In genomic region chr7:7554647-7555575, GRCh38 we compare ENCODE assay signal across 15 cellular contexts. TPM values are rescaled to one million over a fixed set of nuclear protein-coding genes. Genes with fewer than 3 reads are reported as not detected.
A peak's percentile ranks its signal among the peaks of the same experiment; 100 is the strongest.
DNase-seq lines count a peak whose midpoint lies in the region; ATAC-seq and TF ChIP-seq lines count a peak whose summit lies in the region.
"Had no signal": no experiment of that assay in that cellular context is flagged by ENCODE, and none has a peak within 500 bp of the region (broad histone marks: within the 10 kb centered on the region; RNA-seq: fewer than 3 reads in every experiment).

No MANE protein-coding gene starts in this region.

- no peaks in the 10 kb centered on the region for H4K20me1 ChIP-seq in DOHH2 (ENCODE audit: control insufficient read depth, insufficient read depth, low read depth, low read length)

- H3K4me3 ChIP-seq in DOHH2 (ENCODE audit: low read length), result no peak overlapping the region
- peak overlapping the region; percentile 35 for H3K4me3 ChIP-seq in psoas muscle
- H3K4me3 ChIP-seq: breast epithelium, lower lobe of right lung had no signal

- 21 to 42% (median 26%) methylated on average over 8 of the region's 8 CpGs for WGBS in psoas muscle, 3 donors

- no peaks in the 10 kb centered on the region for H3K27me3 Mint-ChIP-seq in activated T-cell treated with anti-CD3 and anti-CD28 coated beads, Interleukin-2, amount 50 U/mL, for 72 hours (ENCODE audit: low read depth)
- peaks cover 10% of the 10 kb centered on the region for H3K27me3 Mint-ChIP-seq in activated T-helper 17 cell treated with anti-CD3 and anti-CD28 coated beads, Interleukin-2, amount 50 U/mL, for 72 hours
- H3K27me3 Mint-ChIP-seq: stimulated activated naive CD8-positive, alpha-beta T cell treated with anti-CD3 and anti-CD28 coated beads, Interleukin-15, amount 100 ng/mL, for 72 hours had no signal

- peaks cover 11 to 18% of the 10 kb centered on the region in 2 donors for H3K36me3 Mint-ChIP-seq in activated T-cell treated with anti-CD3 and anti-CD28 coated beads, Interleukin-2, amount 50 U/mL, for 72 hours (ENCODE audit: insufficient read depth in 2 of 2)
- H3K36me3 Mint-ChIP-seq in activated T-helper 17 cell treated with anti-CD3 and anti-CD28 coated beads, Interleukin-2, amount 50 U/mL, for 72 hours (ENCODE audit: low read depth), result no peaks in the 10 kb centered on the region

- no peaks in the 10 kb centered on the region for H3K9me2 ChIP-seq in DOHH2 (replicated peaks; ENCODE audit: control insufficient read depth, low read length)

- H3K27ac ChIP-seq in DOHH2 (ENCODE audit: low read depth, low read length) (no peak overlapping the region), psoas muscle (peak overlapping the region; percentile 85)
- H3K27ac ChIP-seq: breast epithelium, lower lobe of right lung, parathyroid adenoma had no signal

- H3K9me3 Mint-ChIP-seq in activated T-cell treated with anti-CD3 and anti-CD28 coated beads, Interleukin-2, amount 50 U/mL, for 72 hours, result peaks cover 6 to 20% of the 10 kb centered on the region in 2 donors
- H3K9me3 Mint-ChIP-seq in activated T-helper 17 cell treated with anti-CD3 and anti-CD28 coated beads, Interleukin-2, amount 50 U/mL, for 72 hours, result no peaks in the 10 kb centered on the region

- peak overlapping the region; percentile 25 for H3K4me2 ChIP-seq in DOHH2 (ENCODE audit: low read length)

- intact Hi-C loops in psoas muscle (cut with DNase I), result no loop called here

- no peaks in the 10 kb centered on the region for H3K4me1 Mint-ChIP-seq in activated T-cell treated with anti-CD3 and anti-CD28 coated beads, Interleukin-2, amount 50 U/mL, for 72 hours (ENCODE audit: low read depth)
- H3K4me1 Mint-ChIP-seq in activated T-helper 17 cell treated with anti-CD3 and anti-CD28 coated beads, Interleukin-2, amount 50 U/mL, for 72 hours, result no peaks in the 10 kb centered on the region
- H3K4me1 Mint-ChIP-seq: stimulated activated naive CD8-positive, alpha-beta T cell treated with anti-CD3 and anti-CD28 coated beads, Interleukin-15, amount 100 ng/mL, for 72 hours had no signal

- no peaks in the 10 kb centered on the region for H3F3A ChIP-seq in DOHH2 (ENCODE audit: control insufficient read depth, insufficient read depth)

- H3K9me3 ChIP-seq in DOHH2 (ENCODE audit: control insufficient read depth, insufficient read depth, low read length) (peaks cover 4% of the 10 kb centered on the region; the same call in 1 of the 2 replicates), psoas muscle (no peaks in the 10 kb centered on the region)
- H3K9me3 ChIP-seq: breast epithelium, lower lobe of right lung had no signal

- H3K4me1 ChIP-seq in DOHH2 (ENCODE audit: control insufficient read depth, low read length) (peaks cover 10% of the 10 kb centered on the region), psoas muscle (peaks cover 22% of the 10 kb centered on the region)
- H3K4me1 ChIP-seq: breast epithelium, lower lobe of right lung had no signal

- H3K79me2 ChIP-seq in DOHH2 (ENCODE audit: control insufficient read depth, low read length), result no peaks in the 10 kb centered on the region
- H3K79me2 ChIP-seq: parathyroid adenoma had no signal

- no peak overlapping the region for H3K27ac Mint-ChIP-seq in activated T-cell treated with anti-CD3 and anti-CD28 coated beads, Interleukin-2, amount 50 U/mL, for 72 hours
- no peak overlapping the region for H3K27ac Mint-ChIP-seq in activated T-helper 17 cell treated with anti-CD3 and anti-CD28 coated beads, Interleukin-2, amount 50 U/mL, for 72 hours
- H3K27ac Mint-ChIP-seq: stimulated activated naive CD8-positive, alpha-beta T cell treated with anti-CD3 and anti-CD28 coated beads, Interleukin-15, amount 100 ng/mL, for 72 hours had no signal

- peak; percentile 67 for DNase-seq in NCI-H1694 (lab: John Stamatoyannopoulos, UW)
- DNase-seq in NCI-H82 treated with DMSO at 0.1 percent for 48 hours (lab: John Stamatoyannopoulos, UW; ENCODE audit: unreplicated experiment), result peak; percentile 100
- DNase-seq in psoas muscle, result peak; percentile 15 to 65
- DNase-seq in activated T-cell treated with anti-CD3 and anti-CD28 coated beads, Interleukin-2, amount 50 U/mL, for 72 hours, result no peak
- DNase-seq: Calu3; lower lobe of right lung; stimulated activated CD4-positive, alpha-beta T cell treated with anti-CD3 and anti-CD28 coated beads, Interleukin-4, amount 100 ng/mL, for 24 hours; stimulated activated naive CD8-positive, alpha-beta T cell treated with anti-CD3 and anti-CD28 coated beads, Interleukin-15, amount 100 ng/mL, for 72 hours had no signal

- TF ChIP-seq CTCF in DOHH2 (IDR thresholded peaks at IDR 0.05; ENCODE audit: low read depth, low read length, poor library complexity, severe bottlenecking) (no peak), psoas muscle (IDR thresholded peaks at IDR 0.05) (no peak)

- ATAC-seq in psoas muscle (peak; percentile 77 to 79 (median 78)), GM18519 (IDR thresholded peaks at IDR 0.05; ENCODE audit: low FRiP score, unreplicated experiment) (no peak)
- ATAC-seq in activated T-cell treated with anti-CD3 and anti-CD28 coated beads, Interleukin-2, amount 50 U/mL, for 72 hours (replicated peaks in 1 of 2), result no peak
- no peak for ATAC-seq in activated T-helper 17 cell treated with anti-CD3 and anti-CD28 coated beads, Interleukin-2, amount 50 U/mL, for 72 hours (replicated peaks)
- ATAC-seq: HCT116; stimulated activated naive CD8-positive, alpha-beta T cell treated with anti-CD3 and anti-CD28 coated beads, Interleukin-15, amount 100 ng/mL, for 72 hours had no signal

- no peaks in the 10 kb centered on the region for H3K27me3 ChIP-seq in DOHH2 (ENCODE audit: control insufficient read depth, low read length)
- H3K27me3 ChIP-seq in psoas muscle (ENCODE audit: insufficient read depth in 3 of 3, low read length in 2 of 3), result no peaks in the 10 kb centered on the region
- H3K27me3 ChIP-seq: breast epithelium had no signal

- H3K36me3 ChIP-seq in DOHH2 (ENCODE audit: control insufficient read depth, low read length) (no peaks in the 10 kb centered on the region), psoas muscle (ENCODE audit: insufficient read depth in 1 of 2, low read depth in 1 of 2) (peaks cover 0 to 4% of the 10 kb centered on the region in 2 donors)
- H3K36me3 ChIP-seq: breast epithelium, lower lobe of right lung had no signal

- no peak overlapping the region for H3K4me3 Mint-ChIP-seq in activated T-cell treated with anti-CD3 and anti-CD28 coated beads, Interleukin-2, amount 50 U/mL, for 72 hours
- no peak overlapping the region for H3K4me3 Mint-ChIP-seq in activated T-helper 17 cell treated with anti-CD3 and anti-CD28 coated beads, Interleukin-2, amount 50 U/mL, for 72 hours
- H3K4me3 Mint-ChIP-seq: stimulated activated naive CD8-positive, alpha-beta T cell treated with anti-CD3 and anti-CD28 coated beads, Interleukin-15, amount 100 ng/mL, for 72 hours had no signal

RNA-seq across cellular contexts. Expression of gene MIOS, which starts 11.8 kb away (rescaled TPM):
- total RNA-seq in psoas muscle, result 100 to 1,000 TPM in 2 of 4 donors, 10 to 100 TPM in 2; 65.5 to 219 (median 105) TPM
- 100 to 1,000 TPM in 1 of 3 donors, 10 to 100 TPM in 2; 65.2 to 192 (median 76.3) TPM for polyA plus RNA-seq in psoas muscle
- 10 to 100 TPM; 49.5 to 60.7 TPM for total RNA-seq in activated T-cell treated with anti-CD3 and anti-CD28 coated beads, Interleukin-2, amount 50 U/mL, for 72 hours
- total RNA-seq in activated T-helper 17 cell treated with anti-CD3 and anti-CD28 coated beads, Interleukin-2, amount 50 U/mL, for 72 hours, result 10 to 100 TPM; 24.9 to 47.7 TPM

RNA-seq across cellular contexts. Expression of gene COL28A1, which starts 19.2 kb away (rescaled TPM):
- 1 to 10 TPM; 1.9 to 6.3 (median 3.0) TPM for total RNA-seq in psoas muscle
- polyA plus RNA-seq in psoas muscle, result 1 to 10 TPM in 2 of 3 donors, under 1 TPM in 1; 0.29 to 1.7 (median 1.7) TPM
- under 1 TPM; 0.16 to 0.29 TPM for total RNA-seq in activated T-cell treated with anti-CD3 and anti-CD28 coated beads, Interleukin-2, amount 50 U/mL, for 72 hours
- total RNA-seq in activated T-helper 17 cell treated with anti-CD3 and anti-CD28 coated beads, Interleukin-2, amount 50 U/mL, for 72 hours, result under 1 TPM; 0.11 to 0.13 TPM
- total RNA-seq: endothelial cell of umbilical vein had no signal
- polyA plus RNA-seq: endothelial cell of umbilical vein had no signal

Comparison
In these comparisons a context has a peak if more than half of its experiments do, and no peak if none do; other contexts are left out.
1. DNase-seq: peak in NCI-H1694 (single experiment), NCI-H82 treated with DMSO at 0.1 percent for 48 hours (single experiment) and psoas muscle (2 of 2); none in activated T-cell treated with anti-CD3 and anti-CD28 coated beads, Interleukin-2, amount 50 U/mL, for 72 hours (0 of 2).
2. ATAC-seq: peak in psoas muscle (4 of 4); none in activated T-cell treated with anti-CD3 and anti-CD28 coated beads, Interleukin-2, amount 50 U/mL, for 72 hours (0 of 2), activated T-helper 17 cell treated with anti-CD3 and anti-CD28 coated beads, Interleukin-2, amount 50 U/mL, for 72 hours (single experiment) and GM18519 (single experiment).